8 cellular contexts compared by ENCODE assay signal in the genomic region with DNA sequence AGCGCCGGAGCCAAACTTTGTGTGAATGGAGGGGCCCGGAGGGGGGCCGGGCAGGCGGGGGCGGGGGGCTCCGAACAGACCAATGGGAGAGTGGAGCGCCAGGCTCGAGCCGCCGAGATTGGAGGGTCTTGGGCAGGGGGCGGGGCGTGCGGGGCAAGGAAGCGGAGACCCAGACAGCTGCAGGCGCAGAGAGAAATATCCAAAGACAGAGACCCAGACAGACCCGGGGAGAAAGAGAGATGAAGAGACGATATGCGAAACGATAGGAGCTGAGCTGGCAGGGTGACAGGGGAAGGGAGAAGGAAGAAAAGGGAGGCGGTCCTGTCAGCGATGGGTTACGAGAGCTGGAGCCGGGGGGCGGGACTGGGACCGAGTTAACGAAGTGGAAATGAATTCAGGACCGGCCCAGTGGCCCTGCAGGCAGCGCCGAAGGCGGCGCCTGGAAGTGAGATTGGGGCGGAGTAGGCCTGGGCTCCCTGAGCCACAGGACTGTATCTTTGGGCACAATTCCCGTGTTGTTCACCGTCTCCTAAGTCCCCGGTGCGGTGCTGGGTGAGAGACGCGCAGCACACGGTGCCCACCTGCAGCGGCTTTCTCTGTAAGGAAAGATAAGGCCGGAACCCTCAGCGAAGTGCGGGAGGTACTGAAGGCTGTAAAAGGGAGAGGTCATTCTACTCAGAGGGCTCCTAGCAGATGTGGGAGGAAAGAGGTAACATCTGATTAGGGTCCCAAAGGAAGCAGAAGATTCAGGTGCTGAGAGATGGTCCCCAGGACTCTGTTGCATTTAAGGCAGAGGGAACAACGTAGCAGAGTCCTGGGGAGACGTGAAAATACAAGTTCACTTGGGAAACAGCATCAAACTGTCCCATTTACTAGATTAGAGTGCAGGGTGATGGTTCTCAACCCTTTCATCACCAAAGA. TPM values are rescaled to one million over a fixed set of nuclear protein-coding genes. Genes with fewer than 3 reads are reported as not detected.
A peak's percentile ranks its signal among the peaks of the same experiment; 100 is the strongest.
DNase-seq lines count a peak whose midpoint lies in the region; ATAC-seq, FAIRE-seq and TF ChIP-seq lines count a peak whose summit lies in the region.

No MANE protein-coding gene starts in this region.

- no peak for FAIRE-seq in small intestine (lab: Jason Lieb, UNC)

- no peaks in the 10 kb centered on the region for H3K36me3 ChIP-seq in small intestine (ENCODE audit: control insufficient read depth in 2 of 2, insufficient read depth in 2 of 2, low read length in 2 of 2)

- H3K4me1 ChIP-seq in small intestine (ENCODE audit: control insufficient read depth in 2 of 2, insufficient read depth in 1 of 2, low read depth in 1 of 2, low read length in 1 of 2), result peaks cover 0 to 3% of the 10 kb centered on the region in 2 donors

- peaks cover 32% of the 10 kb centered on the region for H3K4me1 Mint-ChIP-seq in WTC11

- no peaks in the 10 kb centered on the region for H3K27me3 ChIP-seq in small intestine (ENCODE audit: control insufficient read depth in 2 of 2, insufficient read depth in 2 of 2, low read length in 2 of 2)

- H3K4me3 ChIP-seq in GM12864 (ENCODE audit: low read depth, low read length) (peak overlapping the region; percentile 48), cardiac fibroblast (replicated peaks in 1 of 2; ENCODE audit: low read depth in 2 of 2, low read length in 2 of 2) (peak overlapping the region; percentile 50 to 51), small intestine (ENCODE audit: low read depth in 1 of 2, low read length in 2 of 2) (peak overlapping the region; percentile 41 to 51)

- no peak overlapping the region for H3K27ac ChIP-seq in small intestine (ENCODE audit: low read depth in 1 of 2, low read length in 1 of 2)

- no peaks in the 10 kb centered on the region for H3K36me3 Mint-ChIP-seq in WTC11

- no peaks in the 10 kb centered on the region for H3K9me3 ChIP-seq in small intestine (ENCODE audit: control insufficient read depth, low read depth)

- CTCF ChIA-PET in WTC11 (lab: Charles Lee), result interaction anchor here (0.6 to 29.5 kb wide), 10 partner anchors 7 to 306 kb away, joined by 3 to 978 read pairs (median 6); no protein-coding TSS in a partner anchor

- POLR2A ChIA-PET in WTC11 (lab: Charles Lee), result interaction anchor here (1.3 kb wide), 1 partner anchor 9 kb away, joined by 3 read pairs; no protein-coding TSS in a partner anchor

- peaks cover 82% of the 10 kb centered on the region for H3K27me3 Mint-ChIP-seq in WTC11 (ENCODE audit: low read depth)

- H3K9me3 Mint-ChIP-seq in WTC11, result no peaks in the 10 kb centered on the region

- peak overlapping the region; percentile 96 for H3K4me3 Mint-ChIP-seq in WTC11

- 1 to 2% (median 2%) methylated on average over 35 to 46 of the region's 46 CpGs for WGBS in small intestine, 3 donors

- DNase-seq in GM12864 (ENCODE audit: low read depth) (no peak), NAMALWA (ENCODE audit: low spot score) (peak; percentile 88), WTC11 (ENCODE audit: low spot score) (peak; percentile 93), cardiac fibroblast (ENCODE audit: low read depth in 2 of 2) (peak; percentile 40 to 59), inferior parietal cortex (ENCODE audit: extremely low spot score) (peak; percentile 75), small intestine (peak; percentile 48)

- peak overlapping the region; percentile 50; the same call in 1 of the 2 replicates for H3K27ac Mint-ChIP-seq in WTC11

- ATAC-seq in WTC11 (peak; percentile 94), GM21423 (IDR thresholded peaks at IDR 0.05; ENCODE audit: unreplicated experiment) (no peak), HG02884 (IDR thresholded peaks at IDR 0.05; ENCODE audit: unreplicated experiment) (no peak)

- TF ChIP-seq CTCF in GM12864 (IDR thresholded peaks at IDR 0.05; ENCODE audit: low read depth, low read length, missing control alignments), result no peak
- TF ChIP-seq CTCF in WTC11 (IDR thresholded peaks at IDR 0.05), result no peak
- TF ChIP-seq CTCF in cardiac fibroblast (IDR thresholded peaks at IDR 0.05; ENCODE audit: low read depth, low read length), result no peak

TF ChIP-seq in WTC11, 78 proteins besides CTCF, POLR2A, EP300 and RAD21:
- TF ChIP-seq ZNF396 (CRISPR knock-in tag; IDR thresholded peaks at IDR 0.05; ENCODE audit: borderline replicate concordance) (no peak), NR2C2 (CRISPR knock-in tag; IDR thresholded peaks at IDR 0.05) (no peak), JAZF1 (CRISPR knock-in tag; IDR thresholded peaks at IDR 0.05) (no peak), ZNF416 (CRISPR knock-in tag; IDR thresholded peaks at IDR 0.05) (no peak)
- TF ChIP-seq, protein P1, sequence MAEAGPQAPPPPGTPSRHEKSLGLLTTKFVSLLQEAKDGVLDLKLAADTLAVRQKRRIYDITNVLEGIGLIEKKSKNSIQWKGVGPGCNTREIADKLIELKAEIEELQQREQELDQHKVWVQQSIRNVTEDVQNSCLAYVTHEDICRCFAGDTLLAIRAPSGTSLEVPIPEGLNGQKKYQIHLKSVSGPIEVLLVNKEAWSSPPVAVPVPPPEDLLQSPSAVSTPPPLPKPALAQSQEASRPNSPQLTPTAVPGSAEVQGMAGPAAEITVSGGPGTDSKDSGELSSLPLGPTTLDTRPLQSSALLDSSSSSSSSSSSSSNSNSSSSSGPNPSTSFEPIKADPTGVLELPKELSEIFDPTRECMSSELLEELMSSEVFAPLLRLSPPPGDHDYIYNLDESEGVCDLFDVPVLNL (CRISPR knock-in tag; IDR thresholded peaks at IDR 0.05; ENCODE audit: borderline replicate concordance, low read depth), result no peak
- TF ChIP-seq, protein P2, sequence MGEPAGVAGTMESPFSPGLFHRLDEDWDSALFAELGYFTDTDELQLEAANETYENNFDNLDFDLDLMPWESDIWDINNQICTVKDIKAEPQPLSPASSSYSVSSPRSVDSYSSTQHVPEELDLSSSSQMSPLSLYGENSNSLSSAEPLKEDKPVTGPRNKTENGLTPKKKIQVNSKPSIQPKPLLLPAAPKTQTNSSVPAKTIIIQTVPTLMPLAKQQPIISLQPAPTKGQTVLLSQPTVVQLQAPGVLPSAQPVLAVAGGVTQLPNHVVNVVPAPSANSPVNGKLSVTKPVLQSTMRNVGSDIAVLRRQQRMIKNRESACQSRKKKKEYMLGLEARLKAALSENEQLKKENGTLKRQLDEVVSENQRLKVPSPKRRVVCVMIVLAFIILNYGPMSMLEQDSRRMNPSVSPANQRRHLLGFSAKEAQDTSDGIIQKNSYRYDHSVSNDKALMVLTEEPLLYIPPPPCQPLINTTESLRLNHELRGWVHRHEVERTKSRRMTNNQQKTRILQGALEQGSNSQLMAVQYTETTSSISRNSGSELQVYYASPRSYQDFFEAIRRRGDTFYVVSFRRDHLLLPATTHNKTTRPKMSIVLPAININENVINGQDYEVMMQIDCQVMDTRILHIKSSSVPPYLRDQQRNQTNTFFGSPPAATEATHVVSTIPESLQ (CRISPR knock-in tag; IDR thresholded peaks at IDR 0.05), result no peak
- TF ChIP-seq, protein P3, sequence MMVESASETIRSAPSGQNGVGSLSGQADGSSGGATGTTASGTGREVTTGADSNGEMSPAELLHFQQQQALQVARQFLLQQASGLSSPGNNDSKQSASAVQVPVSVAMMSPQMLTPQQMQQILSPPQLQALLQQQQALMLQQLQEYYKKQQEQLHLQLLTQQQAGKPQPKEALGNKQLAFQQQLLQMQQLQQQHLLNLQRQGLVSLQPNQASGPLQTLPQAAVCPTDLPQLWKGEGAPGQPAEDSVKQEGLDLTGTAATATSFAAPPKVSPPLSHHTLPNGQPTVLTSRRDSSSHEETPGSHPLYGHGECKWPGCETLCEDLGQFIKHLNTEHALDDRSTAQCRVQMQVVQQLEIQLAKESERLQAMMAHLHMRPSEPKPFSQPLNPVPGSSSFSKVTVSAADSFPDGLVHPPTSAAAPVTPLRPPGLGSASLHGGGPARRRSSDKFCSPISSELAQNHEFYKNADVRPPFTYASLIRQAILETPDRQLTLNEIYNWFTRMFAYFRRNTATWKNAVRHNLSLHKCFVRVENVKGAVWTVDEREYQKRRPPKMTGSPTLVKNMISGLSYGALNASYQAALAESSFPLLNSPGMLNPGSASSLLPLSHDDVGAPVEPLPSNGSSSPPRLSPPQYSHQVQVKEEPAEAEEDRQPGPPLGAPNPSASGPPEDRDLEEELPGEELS (CRISPR knock-in tag; IDR thresholded peaks at IDR 0.05), result no peak

RNA-seq across cellular contexts. Expression of a gene that starts 0.5 kb away (rescaled TPM):
- 1.4 to 1.6 TPM (median 1.4 TPM) in 3 replicates for total RNA-seq in WTC11 (2021)
- polyA plus RNA-seq in small intestine, result under 1 TPM in 1 of 3 donors, not detected in 2; 0.25 TPM

RNA-seq across cellular contexts. Expression of a gene that starts 10.8 kb away (rescaled TPM):
- total RNA-seq in WTC11 (2021), result 0.09 to 0.14 TPM in 2 of 3 replicates, not detected in the other
- polyA plus RNA-seq in small intestine, result under 1 TPM in 1 of 3 donors, not detected in 2; 0.19 TPM

RNA-seq across cellular contexts. Expression of a gene that starts 27.9 kb away (rescaled TPM):
- total RNA-seq in WTC11 (2021), result 86.7 to 101 TPM (median 95.1 TPM) in 3 replicates
- 10 to 100 TPM; 11.0 to 29.5 (median 13.5) TPM for polyA plus RNA-seq in small intestine

RNA-seq across cellular contexts. Expression of a gene that starts 38.7 kb away (rescaled TPM):
- total RNA-seq in WTC11 (2021), result 4.4 to 5.2 TPM (median 4.4 TPM) in 3 replicates
- 1 to 10 TPM; 1.1 to 4.0 (median 1.4) TPM for polyA plus RNA-seq in small intestine

RNA-seq across cellular contexts. Expression of a gene that starts 45.1 kb away (rescaled TPM):
- 22.8 to 25.6 TPM (median 23.2 TPM) in 3 replicates for total RNA-seq in WTC11 (2021)
- polyA plus RNA-seq in small intestine, result 1 to 10 TPM in 1 of 3 donors, under 1 TPM in 2; 0.22 to 5.3 (median 0.54) TPM
